17 cellular contexts compared by ENCODE assay signal in the genomic region with DNA sequence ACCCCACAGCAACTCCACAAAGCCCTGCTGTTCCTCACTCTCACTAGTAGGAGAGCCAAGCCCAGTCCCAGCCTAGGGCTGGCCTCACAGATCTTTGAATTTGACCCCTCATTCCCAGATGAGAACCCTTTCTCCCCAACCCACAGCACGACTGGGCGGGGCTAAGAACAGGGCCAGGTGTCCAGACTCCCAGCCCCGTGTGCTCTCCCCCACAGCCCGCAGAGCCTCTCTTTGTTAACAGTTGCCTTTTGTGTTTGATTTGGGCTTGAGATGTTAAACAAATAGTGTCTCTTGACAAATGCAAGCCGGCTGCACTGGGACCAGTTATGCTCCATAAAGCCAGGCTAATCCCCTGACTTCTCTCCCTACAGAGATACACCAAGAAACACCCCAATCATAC. TPM values are rescaled to one million over a fixed set of nuclear protein-coding genes. Genes with fewer than 3 reads are reported as not detected.
A peak's percentile ranks its signal among the peaks of the same experiment; 100 is the strongest.
DNase-seq lines count a peak whose midpoint lies in the region; ATAC-seq, FAIRE-seq and TF ChIP-seq lines count a peak whose summit lies in the region.
"Had no signal": no experiment of that assay in that cellular context is flagged by ENCODE, and none has a peak within 500 bp of the region (broad histone marks: within the 10 kb centered on the region; RNA-seq: fewer than 3 reads in every experiment).

No MANE protein-coding gene starts in this region.

- WGBS in pancreas, 2 donors: 32 to 39% methylated on average over 5 of the region's 5 CpGs
- WGBS in upper lobe of left lung, 2 donors: 35 to 40% methylated on average over 4 to 5 of the region's 5 CpGs

- TF ChIP-seq CTCF in pancreas (IDR thresholded peaks at IDR 0.05): no peak
- TF ChIP-seq CTCF in upper lobe of left lung (IDR thresholded peaks at IDR 0.05): no peak

- H3K4me3 ChIP-seq in pancreas: no peak overlapping the region
- H3K4me3 ChIP-seq in upper lobe of left lung: no peak overlapping the region
- H3K4me3 ChIP-seq: sigmoid colon had no signal

- H3K27me3 ChIP-seq in pancreas (no peaks in the 10 kb centered on the region), upper lobe of left lung (peaks cover 0 to 1% (median under 1%) of the 10 kb centered on the region in 4 donors)
- H3K27me3 ChIP-seq: sigmoid colon had no signal

- no peak for TF ChIP-seq POLR2A in upper lobe of left lung (IDR thresholded peaks at IDR 0.05)

- peak overlapping the region in 3 of 4 donors; percentile 30 to 61 (median 58) for H3K27ac ChIP-seq in pancreas
- no peak overlapping the region for H3K27ac ChIP-seq in upper lobe of left lung
- H3K27ac ChIP-seq: sigmoid colon had no signal

- H3K4me1 ChIP-seq in pancreas (peaks cover 11 to 47% (median 23%) of the 10 kb centered on the region in 3 donors), upper lobe of left lung (peaks cover under 1 to 7% (median 4%) of the 10 kb centered on the region in 4 donors)

- no peak for TF ChIP-seq EP300 in upper lobe of left lung (IDR thresholded peaks at IDR 0.05)

- no peak for FAIRE-seq in pancreas (lab: Jason Lieb, UNC)

- ATAC-seq in pancreas (peak; percentile 51 to 73 (median 70)), upper lobe of left lung (ENCODE audit: low FRiP score in 2 of 2) (no peak)

- no peaks in the 10 kb centered on the region for H3K36me3 ChIP-seq in pancreas
- H3K36me3 ChIP-seq in upper lobe of left lung: no peaks in the 10 kb centered on the region
- H3K36me3 ChIP-seq: sigmoid colon had no signal

- DNase-seq in DMS53 treated with DMSO at 0.1 percent for 48 hours (lab: John Stamatoyannopoulos, UW; ENCODE audit: unreplicated experiment) (peak; percentile 84), NCI-H187 (lab: John Stamatoyannopoulos, UW) (peak; percentile 93 to 96), NCI-H748 treated with DMSO at 0.1 percent for 48 hours (lab: John Stamatoyannopoulos, UW) (peak; percentile 83), pancreas (peak; percentile 64 to 81 (median 80)), AG08395 (ENCODE audit: low spot score) (no peak), A172 (ENCODE audit: low spot score) (no peak), upper lobe of left lung (no peak)
- DNase-seq: activated CD4-positive, alpha-beta T cell treated with anti-CD3 and anti-CD28 coated beads, Interleukin-2, amount 50 U/mL, for 48 hours; activated naive CD4-positive, alpha-beta T cell treated with Interleukin-2 at 50 U/mL for 16 hours; activated T-cell treated with anti-CD3 and anti-CD28 coated beads, Interleukin-2, amount 50 U/mL, for 1 hour; Karpas-422; RPMI8226; sigmoid colon had no signal

- intact Hi-C loops in pancreas (cut with DNase I): no loop called here

- H3K9me3 ChIP-seq in pancreas (no peaks in the 10 kb centered on the region), upper lobe of left lung (no peaks in the 10 kb centered on the region)
- H3K9me3 ChIP-seq: sigmoid colon had no signal

RNA-seq across cellular contexts. Expression of gene KCNK3, which starts 4.7 kb away (rescaled TPM):
- 10 to 100 TPM; 23.6 to 46.4 (median 31.4) TPM for total RNA-seq in pancreas
- 1 to 10 TPM; 7.5 to 9.0 TPM for polyA plus RNA-seq in pancreas
- 0.05 and 0.60 TPM in 2 replicates for total RNA-seq in A172 (2014; rRNA removed; shearing (Covaris generic))
- total RNA-seq in upper lobe of left lung: 10 to 100 TPM in 4 of 6 donors, 1 to 10 TPM in 2; 3.0 to 36.1 (median 17.5) TPM
- total RNA-seq: HT1080 had no signal

RNA-seq across cellular contexts. Expression of gene CIB4, which starts 46.6 kb away (rescaled TPM):
- total RNA-seq in pancreas: under 1 TPM in 4 of 6 donors, not detected in 2; 0.19 to 0.62 (median 0.41) TPM
- polyA plus RNA-seq in pancreas: under 1 TPM in 1 of 2 donors, not detected in 1; 0.23 TPM
- total RNA-seq in A172 (2014; rRNA removed; shearing (Covaris generic)): not detected in 2 replicates
- not detected for total RNA-seq in upper lobe of left lung
- total RNA-seq: HT1080, mononuclear cell, omental fat pad, sigmoid colon had no signal
- polyA plus RNA-seq: esophagus, sigmoid colon had no signal

Comparison
In these comparisons a context has a peak if more than half of its experiments do, and no peak if none do; other contexts are left out.
1. DNase-seq: peak in DMS53 treated with DMSO at 0.1 percent for 48 hours (single experiment), NCI-H187 (2 of 2), NCI-H748 treated with DMSO at 0.1 percent for 48 hours (single experiment) and pancreas (6 of 6); none in AG08395 (single experiment), A172 (single experiment) and upper lobe of left lung (0 of 2).
2. ATAC-seq: peak in pancreas (4 of 4); none in upper lobe of left lung (0 of 2).
3. H3K27ac ChIP-seq: peak in pancreas (3 of 4); none in upper lobe of left lung (0 of 4).